Comparison of ENCODE assay signal across 8 cellular contexts in genomic region chr17:35588196-35588920, GRCh38. TPM values are rescaled to one million over a fixed set of nuclear protein-coding genes. Genes with fewer than 3 reads are reported as not detected.
DNase-seq lines count a peak whose midpoint lies in the region; ATAC-seq, FAIRE-seq and TF ChIP-seq lines count a peak whose summit lies in the region.

No MANE protein-coding gene starts in this region.

- no peaks in the 10 kb centered on the region for H3K27me3 Mint-ChIP-seq in activated CD8-positive, alpha-beta T cell treated with anti-CD3 and anti-CD28 coated beads for 36 hours

- DNase-seq in A673 (ENCODE audit: low spot score) (no peak), H54 (ENCODE audit: insufficient read length, low spot score) (peak; percentile 55), NCI-H748 (lab: John Stamatoyannopoulos, UW; ENCODE audit: unreplicated experiment) (no peak)
- peak; percentile 24 for DNase-seq in activated CD8-positive, alpha-beta T cell treated with anti-CD3 and anti-CD28 coated beads for 36 hours
- no peak for DNase-seq in activated CD8-positive, alpha-beta memory T cell treated with anti-CD3 and anti-CD28 coated beads, Interleukin-2, amount 50 U/mL, for 48 hours

- ATAC-seq in activated CD8-positive, alpha-beta T cell treated with anti-CD3 and anti-CD28 coated beads for 36 hours, result peak; percentile 56
- ATAC-seq in HG03135 (IDR thresholded peaks at IDR 0.05; ENCODE audit: unreplicated experiment), result no peak

- no peaks in the 10 kb centered on the region for H3K9me3 Mint-ChIP-seq in activated CD8-positive, alpha-beta T cell treated with anti-CD3 and anti-CD28 coated beads for 36 hours

- H3K27ac ChIP-seq in A673 (ENCODE audit: low read depth, low read length, poor library complexity, severe bottlenecking), result no peak overlapping the region
- no peak overlapping the region for H3K27ac ChIP-seq in subcutaneous abdominal adipose tissue (ENCODE audit: low read depth, low read length)

- no peak for TF ChIP-seq CTCF in A673 (conservative IDR thresholded peaks at IDR 0.05; ENCODE audit: low read depth, low read length)
- no peak for TF ChIP-seq CTCF in activated CD8-positive, alpha-beta T cell treated with anti-CD3 and anti-CD28 coated beads for 36 hours (IDR thresholded peaks at IDR 0.05)

- no peaks in the 10 kb centered on the region for H3K36me3 ChIP-seq in A673 (ENCODE audit: insufficient read depth, low read length, poor library complexity, severe bottlenecking)
- H3K36me3 ChIP-seq in subcutaneous abdominal adipose tissue (ENCODE audit: control insufficient read depth in 5 of 5, insufficient read depth in 5 of 5, low read length in 5 of 5), result no peaks in the 10 kb centered on the region

- H3K27me3 ChIP-seq in A673 (replicated peaks; ENCODE audit: insufficient read depth, low read depth, low read length, poor library complexity) (no peaks in the 10 kb centered on the region), subcutaneous abdominal adipose tissue (ENCODE audit: control insufficient read depth in 5 of 5, insufficient read depth in 4 of 5, low read length in 5 of 5) (no peaks in the 10 kb centered on the region)

- intact Hi-C loops in A673 (cut with micrococcal nuclease; ENCODE audit: unreplicated experiment), result no loop called here
- intact Hi-C loops in activated CD8-positive, alpha-beta T cell treated with anti-CD3 and anti-CD28 coated beads for 36 hours (cut with micrococcal nuclease), result loop anchor here (5.0 kb wide), 1 partner anchor 51 kb away; the partner anchor contains the start of gene SLFN12L

- H3K36me3 Mint-ChIP-seq in activated CD8-positive, alpha-beta T cell treated with anti-CD3 and anti-CD28 coated beads for 36 hours (ENCODE audit: low read depth), result peaks cover 9% of the 10 kb centered on the region

- H3K27ac Mint-ChIP-seq in activated CD8-positive, alpha-beta T cell treated with anti-CD3 and anti-CD28 coated beads for 36 hours, result peak overlapping the region; percentile 99

- peak overlapping the region; percentile 82 for H3K4me3 ChIP-seq in A673 (ENCODE audit: low read depth, low read length, poor library complexity, severe bottlenecking)
- H3K4me3 ChIP-seq in iPS-18c (ENCODE audit: insufficient read depth, low read depth, low read length), result peak overlapping the region; percentile 96
- H3K4me3 ChIP-seq in subcutaneous abdominal adipose tissue (ENCODE audit: low read depth in 1 of 5, low read length in 5 of 5), result peak overlapping the region; percentile 95 to 100 (median 99)

- TF ChIP-seq POLR2A in H54 (IDR thresholded peaks at IDR 0.05; ENCODE audit: low read depth, low read length), result no peak

- CTCF ChIA-PET in A673 (lab: Charles Lee), result no interaction called here
- CTCF ChIA-PET in activated CD8-positive, alpha-beta T cell treated with anti-CD3 and anti-CD28 coated beads for 36 hours (lab: Charles Lee), result interaction anchor here (1.0 to 1.7 kb wide), 10 partner anchors 9 to 417 kb away, joined by 3 to 9 read pairs (median 4); no protein-coding TSS in a partner anchor

- peaks cover 11% of the 10 kb centered on the region for H3K4me1 ChIP-seq in A673 (ENCODE audit: insufficient read depth, low read length, poor library complexity, severe bottlenecking)
- peaks cover 0 to 27% (median 23%) of the 10 kb centered on the region in 5 donors for H3K4me1 ChIP-seq in subcutaneous abdominal adipose tissue (ENCODE audit: control insufficient read depth in 5 of 5, insufficient read depth in 5 of 5, low read length in 5 of 5)

- peaks cover 25% of the 10 kb centered on the region for H3K4me1 Mint-ChIP-seq in activated CD8-positive, alpha-beta T cell treated with anti-CD3 and anti-CD28 coated beads for 36 hours (ENCODE audit: low read depth)

- peak overlapping the region in 2 of 5 donors; percentile 4 to 95 for H3K9ac ChIP-seq in subcutaneous abdominal adipose tissue (ENCODE audit: low read length in 5 of 5)

- BruUV-seq in A673 (replicated peaks; lab: Mats Ljungman, UMichigan), result no TSS peak

- H3K4me3 Mint-ChIP-seq in activated CD8-positive, alpha-beta T cell treated with anti-CD3 and anti-CD28 coated beads for 36 hours, result peak overlapping the region; percentile 99

- H3K9me3 ChIP-seq in A673 (ENCODE audit: low read depth, low read length, poor library complexity, severe bottlenecking) (no peaks in the 10 kb centered on the region), iPS-18c (ENCODE audit: control insufficient read depth, insufficient read depth, low read length) (no peaks in the 10 kb centered on the region), subcutaneous abdominal adipose tissue (ENCODE audit: control insufficient read depth in 5 of 5, low read length in 5 of 5) (no peaks in the 10 kb centered on the region)

- peak; percentile 76 for FAIRE-seq in H54 (lab: Jason Lieb, UNC)

- POLR2A ChIA-PET in A673 (lab: Charles Lee; ENCODE audit: low non-redundant PET), result no interaction called here
- POLR2A ChIA-PET in activated CD8-positive, alpha-beta T cell treated with anti-CD3 and anti-CD28 coated beads for 36 hours (lab: Charles Lee), result interaction anchor here (0.9 to 1.9 kb wide), 9 partner anchors 10 to 221 kb away, joined by 3 to 16 read pairs (median 4); partner anchors contain the start of genes PEX12 and TAF15

RNA-seq across cellular contexts. Expression of gene AP2B1, which starts 1.2 kb away (rescaled TPM):
- 117 and 124 TPM in 2 replicates for total RNA-seq in A673 (2021)
- total RNA-seq in activated CD8-positive, alpha-beta T cell treated with anti-CD3 and anti-CD28 coated beads for 36 hours, result 100 to 1,000 TPM; 157 to 161 TPM

RNA-seq across cellular contexts. Expression of gene PEX12, which starts 10.0 kb away (rescaled TPM):
- total RNA-seq in A673 (2021), result 2.5 and 3.2 TPM in 2 replicates
- total RNA-seq in activated CD8-positive, alpha-beta T cell treated with anti-CD3 and anti-CD28 coated beads for 36 hours, result 1 to 10 TPM; 5.1 to 5.6 TPM

RNA-seq across cellular contexts. Expression of gene SLFN14, which starts 27.7 kb away (rescaled TPM):
- not detected in 2 replicates for total RNA-seq in A673 (2021)
- under 1 TPM in 1 of 2 experiments, not detected in 1; 0.11 TPM for total RNA-seq in activated CD8-positive, alpha-beta T cell treated with anti-CD3 and anti-CD28 coated beads for 36 hours

RNA-seq across cellular contexts. Expression of gene SLFN12L, which starts 50.9 kb away (rescaled TPM):
- 1.6 and 2.7 TPM in 2 replicates for total RNA-seq in A673 (2021)
- total RNA-seq in activated CD8-positive, alpha-beta T cell treated with anti-CD3 and anti-CD28 coated beads for 36 hours, result 10 to 100 TPM; 41.7 to 42.5 TPM

Comparison
In these comparisons a context has a peak if more than half of its experiments do, and no peak if none do; other contexts are left out.
1. DNase-seq: peak in H54 (single experiment) and activated CD8-positive, alpha-beta T cell treated with anti-CD3 and anti-CD28 coated beads for 36 hours (single experiment); none in A673 (single experiment), NCI-H748 (single experiment) and activated CD8-positive, alpha-beta memory T cell treated with anti-CD3 and anti-CD28 coated beads, Interleukin-2, amount 50 U/mL, for 48 hours (single experiment).
2. Peak in every context shown above with its lines, with median percentiles within 50 percentile points of each other: H3K4me3 ChIP-seq.